ENCODE assay signal across 8 cellular contexts in the genomic region with DNA sequence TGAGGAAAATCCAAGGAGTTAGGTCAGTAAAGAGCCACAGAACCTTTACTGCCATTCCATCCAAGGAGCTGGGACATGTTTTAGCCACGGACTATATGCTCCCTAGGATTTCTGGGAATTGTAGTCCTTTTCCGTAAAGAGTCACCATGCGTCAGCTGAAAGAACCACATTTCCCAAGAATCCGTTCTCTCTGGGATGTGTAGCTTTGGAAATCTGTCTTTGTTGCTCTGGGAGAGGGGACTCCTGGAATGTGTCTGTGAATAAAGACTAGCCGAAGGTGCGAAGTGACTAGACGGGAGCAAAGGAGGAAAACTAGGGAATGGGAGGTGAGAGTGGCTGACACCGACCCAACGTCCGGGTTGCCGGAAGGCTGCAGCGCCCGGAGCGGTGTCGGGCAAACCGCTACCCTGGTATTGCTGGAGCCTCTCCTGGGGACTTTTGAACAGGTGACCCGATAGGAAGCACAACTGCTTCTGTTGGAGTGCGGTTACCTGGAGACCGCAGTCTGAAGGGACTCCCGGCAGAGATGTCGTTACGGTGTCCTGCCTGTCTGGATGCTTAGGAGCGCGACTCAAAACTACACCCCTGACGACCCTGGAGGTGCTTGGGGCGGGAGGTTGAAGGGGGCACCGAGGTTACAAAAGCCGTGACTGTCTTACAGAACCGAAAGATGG. TPM values are rescaled to one million over a fixed set of nuclear protein-coding genes. Genes with fewer than 3 reads are reported as not detected.
DNase-seq lines count a peak whose midpoint lies in the region; ATAC-seq and TF ChIP-seq lines count a peak whose summit lies in the region.

A gene with protein sequence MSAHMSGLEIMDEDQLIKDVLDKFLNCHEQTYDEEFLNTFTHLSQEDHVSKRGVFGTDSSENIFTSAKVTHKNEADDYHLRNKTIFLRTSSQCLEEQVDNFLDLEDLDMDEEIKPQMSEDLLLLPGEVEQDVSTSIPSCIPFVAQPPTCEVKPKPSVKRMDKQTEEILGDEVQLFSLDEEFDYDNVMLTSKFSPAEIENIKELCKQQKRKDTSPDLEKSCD (plus strand): TSS at position 187 of the 674 bp plus-strand sequence. CDS start 15,602 bp downstream, outside the sequence.

- peak within 1 kb of the TSS in 1 of 3 donors; percentile 81 for H3K27ac Mint-ChIP-seq in CD4-positive, CD25-positive, alpha-beta regulatory T cell
- no peak within 1 kb of the TSS for H3K27ac Mint-ChIP-seq in activated naive CD4-positive, alpha-beta T cell treated with anti-CD3 and anti-CD28 coated beads, Interleukin-2, amount 10 ng/mL, durations not matched to agents 7 days and 5 days
- peak within 1 kb of the TSS in 4 of 10 donors; percentile 50 to 90 (median 82) for H3K27ac Mint-ChIP-seq in naive thymus-derived CD8-positive, alpha-beta T cell

- peaks cover 26% of the 10 kb centered on the region for H3K27me3 Mint-ChIP-seq in CD4-positive, CD25-positive, alpha-beta regulatory T cell
- H3K27me3 Mint-ChIP-seq in activated naive CD4-positive, alpha-beta T cell treated with anti-CD3 and anti-CD28 coated beads, Interleukin-2, amount 10 ng/mL, durations not matched to agents 7 days and 5 days, result peaks cover 26% of the 10 kb centered on the region
- H3K27me3 Mint-ChIP-seq in naive thymus-derived CD8-positive, alpha-beta T cell, result peaks cover 19 to 46% (median 28%) of the 10 kb centered on the region in 5 donors

- TF ChIP-seq POLR2A in transverse colon (IDR thresholded peaks at IDR 0.05), result no peak

- H3K27me3 ChIP-seq in CD4-positive, CD25-positive, alpha-beta regulatory T cell (ENCODE audit: control insufficient read depth, insufficient read depth, low read length), result peaks cover 15% of the 10 kb centered on the region
- H3K27me3 ChIP-seq in foreskin keratinocyte, result peaks cover 19% of the 10 kb centered on the region
- H3K27me3 ChIP-seq in transverse colon, result peaks cover 19% of the 10 kb centered on the region

- H3K27ac ChIP-seq in CD4-positive, CD25-positive, alpha-beta regulatory T cell (ENCODE audit: insufficient read depth, low read length, poor library complexity, severe bottlenecking), result no peak within 1 kb of the TSS
- H3K27ac ChIP-seq in foreskin keratinocyte (no peak within 1 kb of the TSS), transverse colon (peak within 1 kb of the TSS; percentile 50 to 74 (median 68))

- no peaks in the 10 kb centered on the region for H3K36me3 Mint-ChIP-seq in CD4-positive, CD25-positive, alpha-beta regulatory T cell
- H3K36me3 Mint-ChIP-seq in activated naive CD4-positive, alpha-beta T cell treated with anti-CD3 and anti-CD28 coated beads, Interleukin-2, amount 10 ng/mL, durations not matched to agents 7 days and 5 days, result no peaks in the 10 kb centered on the region
- no peaks in the 10 kb centered on the region for H3K36me3 Mint-ChIP-seq in naive thymus-derived CD8-positive, alpha-beta T cell

- peak within 1 kb of the TSS; percentile 74 to 94 (median 92) for H3K4me3 Mint-ChIP-seq in CD4-positive, CD25-positive, alpha-beta regulatory T cell
- peak within 1 kb of the TSS; percentile 83 for H3K4me3 Mint-ChIP-seq in activated naive CD4-positive, alpha-beta T cell treated with anti-CD3 and anti-CD28 coated beads, Interleukin-2, amount 10 ng/mL, durations not matched to agents 7 days and 5 days
- H3K4me3 Mint-ChIP-seq in naive thymus-derived CD8-positive, alpha-beta T cell, result peak within 1 kb of the TSS; percentile 85 to 96 (median 92)

- H3K9me3 ChIP-seq in CD4-positive, CD25-positive, alpha-beta regulatory T cell (ENCODE audit: control insufficient read depth in 2 of 2, low read length in 2 of 2), result no peaks in the 10 kb centered on the region
- H3K9me3 ChIP-seq in transverse colon, result no peaks in the 10 kb centered on the region

- no peaks in the 10 kb centered on the region for H3K9me3 Mint-ChIP-seq in CD4-positive, CD25-positive, alpha-beta regulatory T cell
- H3K9me3 Mint-ChIP-seq in activated naive CD4-positive, alpha-beta T cell treated with anti-CD3 and anti-CD28 coated beads, Interleukin-2, amount 10 ng/mL, durations not matched to agents 7 days and 5 days, result no peaks in the 10 kb centered on the region
- no peaks in the 10 kb centered on the region for H3K9me3 Mint-ChIP-seq in naive thymus-derived CD8-positive, alpha-beta T cell

- H3K36me3 ChIP-seq in CD4-positive, CD25-positive, alpha-beta regulatory T cell (ENCODE audit: control insufficient read depth, insufficient read depth, low read length), result no peaks in the 10 kb centered on the region
- H3K36me3 ChIP-seq in transverse colon, result no peaks in the 10 kb centered on the region

- peak within 1 kb of the TSS; percentile 71 for H3K4me3 ChIP-seq in CD4-positive, CD25-positive, alpha-beta regulatory T cell (ENCODE audit: low read depth, low read length)
- peak within 1 kb of the TSS; percentile 44 to 71 (median 66) for H3K4me3 ChIP-seq in transverse colon

- POLR2A ChIA-PET in naive thymus-derived CD8-positive, alpha-beta T cell (lab: Charles Lee), result no interaction called here

- peaks cover 0 to 8% (median under 1%) of the 10 kb centered on the region in 4 donors for H3K4me1 Mint-ChIP-seq in CD4-positive, CD25-positive, alpha-beta regulatory T cell
- peaks cover 6% of the 10 kb centered on the region for H3K4me1 Mint-ChIP-seq in activated naive CD4-positive, alpha-beta T cell treated with anti-CD3 and anti-CD28 coated beads, Interleukin-2, amount 10 ng/mL, durations not matched to agents 7 days and 5 days
- H3K4me1 Mint-ChIP-seq in naive thymus-derived CD8-positive, alpha-beta T cell, result peaks cover 4 to 12% (median 8%) of the 10 kb centered on the region in 4 donors

- WGBS in transverse colon (ENCODE audit: low coverage in 1 of 2), 2 donors, result 0 to 8% methylated on average over 15 to 29 of the region's 29 CpGs

- no peak for TF ChIP-seq CTCF in GM20000 (IDR thresholded peaks at IDR 0.05; ENCODE audit: extremely low read depth, missing control alignments)
- no peak for TF ChIP-seq CTCF in foreskin keratinocyte (conservative IDR thresholded peaks at IDR 0.05)
- TF ChIP-seq CTCF in transverse colon (IDR thresholded peaks at IDR 0.05), result no peak

- H3K4me1 ChIP-seq in CD4-positive, CD25-positive, alpha-beta regulatory T cell (ENCODE audit: control insufficient read depth, insufficient read depth, low read length, poor library complexity, severe bottlenecking), result no peaks in the 10 kb centered on the region
- peaks cover 6% of the 10 kb centered on the region for H3K4me1 ChIP-seq in foreskin keratinocyte
- H3K4me1 ChIP-seq in transverse colon, result peaks cover 6 to 9% (median 7%) of the 10 kb centered on the region in 4 donors

- intact Hi-C loops in transverse colon (cut with DNase I; ENCODE audit: low total_unique reads), result no loop called here

- CTCF ChIA-PET in activated naive CD4-positive, alpha-beta T cell treated with anti-CD3 and anti-CD28 coated beads, Interleukin-2, amount 10 ng/mL, durations not matched to agents 7 days and 5 days (lab: Charles Lee), result no interaction called here

- no peak for TF ChIP-seq EP300 in transverse colon (IDR thresholded peaks at IDR 0.05; ENCODE audit: low read depth)

- peak; percentile 44 to 57 for ATAC-seq in CD4-positive, CD25-positive, alpha-beta regulatory T cell (ENCODE audit: low read depth in 2 of 2)
- ATAC-seq in foreskin keratinocyte, result peak; percentile 99
- peak; percentile 38 to 68 for ATAC-seq in naive thymus-derived CD8-positive, alpha-beta T cell

- in situ Hi-C loops in transverse colon (cut with MboI; ENCODE audit: low pct_ligation_motif_present in 1 of 4, low pct_unique_long_range_greater_than_20kb in 1 of 4, low sequenced_read_pairs in 3 of 4), result no loop called here

- peak in 2 of 3 donors; percentile 26 to 49 for DNase-seq in CD4-positive, CD25-positive, alpha-beta regulatory T cell
- DNase-seq in GM20000 (ENCODE audit: low spot score) (peak; percentile 24), HT1080 (ENCODE audit: low read depth) (peak; percentile 95), NOMO-1 treated with DMSO at 0.1 percent for 48 hours (lab: John Stamatoyannopoulos, UW; ENCODE audit: unreplicated experiment) (peak; percentile 72), foreskin keratinocyte (peak; percentile 81 to 93), transverse colon (peak; percentile 33)
- peak; percentile 38 for DNase-seq in activated naive CD4-positive, alpha-beta T cell treated with anti-CD3 and anti-CD28 coated beads, Interleukin-2, amount 10 ng/mL, durations not matched to agents 7 days and 5 days
- DNase-seq in naive thymus-derived CD8-positive, alpha-beta T cell, result peak in 4 of 10 donors; percentile 4 to 33 (median 26)

RNA-seq across cellular contexts. Expression of the gene that starts here (rescaled TPM):
- not detected for total RNA-seq in CD4-positive, CD25-positive, alpha-beta regulatory T cell
- 1 to 10 TPM in 3 of 4 donors, under 1 TPM in 1; 0.71 to 3.8 (median 2.5) TPM for polyA plus RNA-seq in CD4-positive, CD25-positive, alpha-beta regulatory T cell
- total RNA-seq in HT1080 (2014; rRNA removed; shearing (Covaris generic)), result 15.9 and 16.5 TPM in 2 replicates
- 27.7 and 37.5 TPM in 2 replicates for polyA plus RNA-seq in HT1080 (2015; cell fraction: cytosol; rRNA removed)
- 10.7 and 40.9 TPM in 2 replicates for polyA plus RNA-seq in HT1080 (2015; cell fraction: nucleus; rRNA removed)
- total RNA-seq in foreskin keratinocyte (17.5 and 19.2 TPM in 2 replicates), transverse colon (10 to 100 TPM; 11.5 to 76.3 (median 16.0) TPM)
- 22.5 and 22.7 TPM in 2 replicates for polyA plus RNA-seq in foreskin keratinocyte
- total RNA-seq in naive thymus-derived CD8-positive, alpha-beta T cell, result 1 to 10 TPM; 2.4 TPM
- 1 to 10 TPM; 2.7 to 4.7 (median 2.8) TPM for polyA plus RNA-seq in naive thymus-derived CD8-positive, alpha-beta T cell

Comparison
In these comparisons a context has a peak if more than half of its experiments do, and no peak if none do; other contexts are left out.
1. H3K27ac ChIP-seq: peak in transverse colon (4 of 4); none in CD4-positive, CD25-positive, alpha-beta regulatory T cell (single experiment) and foreskin keratinocyte (single experiment).
2. Peak in every context shown above with its lines, with median percentiles within 50 percentile points of each other: ATAC-seq and H3K4me3 Mint-ChIP-seq.